8 cellular contexts compared by ENCODE assay signal in the genomic region with DNA sequence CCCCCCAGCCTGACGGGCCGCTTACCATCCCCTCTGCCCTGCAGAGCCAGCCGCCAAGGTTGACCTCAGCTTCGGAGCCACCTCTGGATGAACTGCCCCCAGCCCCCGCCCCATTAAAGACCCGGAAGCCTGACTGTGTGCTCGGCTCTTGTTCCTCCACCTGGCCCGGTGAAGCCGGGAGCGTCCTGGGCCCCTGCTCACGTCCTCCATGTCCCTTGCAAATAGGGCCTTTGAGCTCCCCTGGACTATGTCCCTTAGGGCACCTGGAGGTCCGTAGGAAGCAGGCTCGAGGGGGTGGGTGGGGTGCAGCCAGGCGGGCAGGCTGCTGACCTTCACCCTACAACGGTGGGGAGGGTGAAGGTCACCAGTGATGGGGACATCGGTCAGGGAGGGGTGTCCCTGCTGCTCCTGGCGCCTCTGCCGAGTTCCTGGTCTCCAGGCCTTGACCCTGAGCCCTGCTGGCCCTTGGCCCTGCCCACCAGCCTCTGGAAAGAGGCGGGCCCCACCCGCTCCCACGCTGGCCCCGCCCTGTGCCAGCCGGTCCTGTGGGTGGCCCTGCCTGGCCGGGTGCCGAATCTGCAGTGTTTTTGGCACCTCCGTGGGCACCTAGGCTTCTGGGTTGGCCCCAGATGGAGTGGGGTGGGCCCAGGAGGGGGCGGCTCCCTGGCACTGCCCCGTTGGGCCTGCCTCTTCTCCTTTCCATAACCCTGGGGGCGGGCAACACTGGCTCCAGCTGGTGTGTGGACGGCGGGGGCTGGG. TPM values are rescaled to one million over a fixed set of nuclear protein-coding genes. Genes with fewer than 3 reads are reported as not detected.
A peak's percentile ranks its signal among the peaks of the same experiment; 100 is the strongest.
DNase-seq lines count a peak whose midpoint lies in the region; ATAC-seq, FAIRE-seq and TF ChIP-seq lines count a peak whose summit lies in the region.

No MANE protein-coding gene starts in this region.

- intact Hi-C loops in stomach (cut with DNase I; ENCODE audit: low total_unique reads), result loop anchor here (2.0 kb wide), 1 partner anchor 22 kb away; no protein-coding TSS in a partner anchor

- peak overlapping the region; percentile 51 for H3K4me2 ChIP-seq in keratinocyte (ENCODE audit: control insufficient read depth, extremely low read depth, insufficient read depth, low read depth, low read length)

- H3K27me3 Mint-ChIP-seq in activated T-helper 17 cell treated with anti-CD3 and anti-CD28 coated beads, Interleukin-2, amount 50 U/mL, for 72 hours, result no peaks in the 10 kb centered on the region

- H3K9me3 Mint-ChIP-seq in activated T-helper 17 cell treated with anti-CD3 and anti-CD28 coated beads, Interleukin-2, amount 50 U/mL, for 72 hours, result no peaks in the 10 kb centered on the region

- no peak for ATAC-seq in activated T-helper 17 cell treated with anti-CD3 and anti-CD28 coated beads, Interleukin-2, amount 50 U/mL, for 72 hours (replicated peaks)
- ATAC-seq in GM18517 (IDR thresholded peaks at IDR 0.05; ENCODE audit: unreplicated experiment) (no peak), GM21360 (IDR thresholded peaks at IDR 0.05; ENCODE audit: unreplicated experiment) (no peak), HG03432 (IDR thresholded peaks at IDR 0.05; ENCODE audit: unreplicated experiment) (no peak)

- dilution Hi-C loops in keratinocyte (cut with MboI; ENCODE audit: extremely low pct_ligation_motif_present, low sequenced_read_pairs), result no loop called here

- TF ChIP-seq EP300 in stomach (IDR thresholded peaks at IDR 0.05), result no peak

- 2 to 31% (median 10%) methylated on average over 8 to 31 of the region's 31 CpGs for WGBS in stomach, 5 donors

- H3K36me3 ChIP-seq in HUES6 (ENCODE audit: control insufficient read depth, insufficient read depth, low read length) (peaks cover 4% of the 10 kb centered on the region; the same call in 1 of the 2 replicates), keratinocyte (ENCODE audit: control insufficient read depth in 2 of 2, extremely low read depth in 1 of 2, insufficient read depth in 2 of 2, low read length in 2 of 2) (peaks cover 0 to 1% of the 10 kb centered on the region in 2 experiments), stomach (peaks cover 0 to 5% (median 0%) of the 10 kb centered on the region in 4 donors)

- DNase-seq in keratinocyte (ENCODE audit: low read depth, low spot score) (no peak), stomach (peak; percentile 88)
- DNase-seq in stimulated activated CD8-positive, alpha-beta memory T cell treated with anti-CD3 and anti-CD28 coated beads, Interleukin-4, amount 100 ng/mL, for 48 hours, result no peak

- no peaks in the 10 kb centered on the region for H4K20me1 ChIP-seq in keratinocyte (ENCODE audit: control insufficient read depth, extremely low read depth, insufficient read depth, low read length)

- no peaks in the 10 kb centered on the region for H3K9me1 ChIP-seq in keratinocyte (ENCODE audit: control insufficient read depth, extremely low read depth, insufficient read depth, low read length)

- H3K4me3 Mint-ChIP-seq in activated T-helper 17 cell treated with anti-CD3 and anti-CD28 coated beads, Interleukin-2, amount 50 U/mL, for 72 hours, result peak overlapping the region; percentile 58

- H3K9ac ChIP-seq in HUES6 (ENCODE audit: low read length), result no peak overlapping the region
- peak overlapping the region; percentile 47 for H3K9ac ChIP-seq in keratinocyte (ENCODE audit: control insufficient read depth, extremely low read depth, insufficient read depth, low read length)

- no peak for TF ChIP-seq CTCF in keratinocyte (optimal IDR thresholded peaks at IDR 0.05 in 1 of 3, IDR thresholded peaks at IDR 0.05 in 1 of 3, conservative IDR thresholded peaks at IDR 0.05 in 1 of 3; ENCODE audit: extremely low read depth in 1 of 3, insufficient read depth in 2 of 3, low read length in 3 of 3)
- TF ChIP-seq CTCF in stomach (IDR thresholded peaks at IDR 0.05), result no peak

- H3K4me3 ChIP-seq in HUES6 (ENCODE audit: low read depth, low read length), result no peak overlapping the region
- peak overlapping the region; percentile 7 to 54 (median 34) for H3K4me3 ChIP-seq in keratinocyte (ENCODE audit: control insufficient read depth in 2 of 3, extremely low read depth in 1 of 3, insufficient read depth in 2 of 3, low read depth in 1 of 3, low read length in 3 of 3)
- peak overlapping the region; percentile 1 to 84 (median 20) for H3K4me3 ChIP-seq in stomach

- peaks cover 5% of the 10 kb centered on the region for H3K36me3 Mint-ChIP-seq in activated T-helper 17 cell treated with anti-CD3 and anti-CD28 coated beads, Interleukin-2, amount 50 U/mL, for 72 hours (ENCODE audit: low read depth)

- no peak for TF ChIP-seq POLR2A in stomach (IDR thresholded peaks at IDR 0.05)

- no peak for FAIRE-seq in keratinocyte (lab: Jason Lieb, UNC)

- H3K4me1 ChIP-seq in HUES6 (ENCODE audit: control insufficient read depth, insufficient read depth, low read length) (peaks cover 19% of the 10 kb centered on the region), keratinocyte (ENCODE audit: control insufficient read depth, extremely low read depth, insufficient read depth, low read length) (peaks cover 29% of the 10 kb centered on the region), stomach (peaks cover 66 to 79% (median 78%) of the 10 kb centered on the region in 4 donors)

- H3K27me3 ChIP-seq in HUES6 (ENCODE audit: control insufficient read depth, insufficient read depth, low read length) (no peaks in the 10 kb centered on the region), keratinocyte (ENCODE audit: control insufficient read depth, extremely low read depth, insufficient read depth, low read length) (no peaks in the 10 kb centered on the region), stomach (no peaks in the 10 kb centered on the region)

- no peak overlapping the region for H2AFZ ChIP-seq in keratinocyte (ENCODE audit: control insufficient read depth, low read length)

- H3K27ac Mint-ChIP-seq in activated T-helper 17 cell treated with anti-CD3 and anti-CD28 coated beads, Interleukin-2, amount 50 U/mL, for 72 hours, result no peak overlapping the region

- H3K79me2 ChIP-seq in keratinocyte (ENCODE audit: control insufficient read depth, insufficient read depth, low read length), result peaks cover 25% of the 10 kb centered on the region

- H3K27ac ChIP-seq in HUES6 (ENCODE audit: low read depth, low read length), result 0 out of 2 replicates have a peak overlapping the region, but pooled peaks have one; percentile 26
- no peak overlapping the region for H3K27ac ChIP-seq in keratinocyte (ENCODE audit: control insufficient read depth, insufficient read depth, low read length)
- H3K27ac ChIP-seq in stomach, result peak overlapping the region; percentile 80 to 100 (median 95)

- H3K9me3 ChIP-seq in HUES6 (ENCODE audit: control insufficient read depth, insufficient read depth, low read depth, low read length) (no peaks in the 10 kb centered on the region), keratinocyte (ENCODE audit: control insufficient read depth, low read depth, low read length) (no peaks in the 10 kb centered on the region), stomach (no peaks in the 10 kb centered on the region)

- H3K4me1 Mint-ChIP-seq in activated T-helper 17 cell treated with anti-CD3 and anti-CD28 coated beads, Interleukin-2, amount 50 U/mL, for 72 hours, result peaks cover 5% of the 10 kb centered on the region

RNA-seq across cellular contexts. Expression of gene ATP5F1D, which starts 3.3 kb away (rescaled TPM):
- 100 to 1,000 TPM; 148 to 210 TPM for total RNA-seq in activated T-helper 17 cell treated with anti-CD3 and anti-CD28 coated beads, Interleukin-2, amount 50 U/mL, for 72 hours
- polyA plus RNA-seq in keratinocyte (51.3 to 95.4 TPM (median 80.0 TPM) in 3 replicates), stomach (100 to 1,000 TPM; 355 to 508 (median 358) TPM)
- 74.6 TPM for polyA plus RNA-seq in keratinocyte (2011; ENCODE audit: low read depth)
- polyA plus RNA-seq in keratinocyte (2011; cell fraction: cytosol; rRNA removed), result 33.2 and 137 TPM in 2 replicates
- polyA plus RNA-seq in keratinocyte (2011; cell fraction: nucleus; rRNA removed), result 27.1 and 36.2 TPM in 2 replicates
- polyA plus RNA-seq in keratinocyte (2012; ENCODE audit: low replicate concordance), result 91.2 and 205 TPM in 2 replicates
- 23.4 to 39.5 TPM (median 25.4 TPM) in 3 replicates for polyA minus RNA-seq in keratinocyte
- polyA minus RNA-seq in keratinocyte (2011; cell fraction: cytosol; rRNA and poly(A)+ RNA removed), result 297 TPM
- 29.9 and 36.3 TPM in 2 replicates for polyA minus RNA-seq in keratinocyte (2011; cell fraction: nucleus; rRNA and poly(A)+ RNA removed)
- total RNA-seq in stomach, result 100 to 1,000 TPM in 2 of 5 donors, 10 to 100 TPM in 3; 26.4 to 905 (median 37.9) TPM

RNA-seq across cellular contexts. Expression of gene MIDN, which starts 3.5 kb away (rescaled TPM):
- 10 to 100 TPM; 51.4 to 56.8 TPM for total RNA-seq in activated T-helper 17 cell treated with anti-CD3 and anti-CD28 coated beads, Interleukin-2, amount 50 U/mL, for 72 hours
- 4.7 to 14.1 TPM (median 6.8 TPM) in 3 replicates for polyA plus RNA-seq in keratinocyte
- polyA plus RNA-seq in keratinocyte (2011; ENCODE audit: low read depth), result 9.3 TPM
- polyA plus RNA-seq in keratinocyte (2011; cell fraction: cytosol; rRNA removed), result 3.8 and 6.9 TPM in 2 replicates
- polyA plus RNA-seq in keratinocyte (2011; cell fraction: nucleus; rRNA removed), result 23.5 and 31.4 TPM in 2 replicates
- 23.0 and 30.3 TPM in 2 replicates for polyA plus RNA-seq in keratinocyte (2012; ENCODE audit: low replicate concordance)
- polyA minus RNA-seq in keratinocyte, result 5.9 to 26.1 TPM (median 6.6 TPM) in 3 replicates
- 44.9 TPM for polyA minus RNA-seq in keratinocyte (2011; cell fraction: cytosol; rRNA and poly(A)+ RNA removed)
- polyA minus RNA-seq in keratinocyte (2011; cell fraction: nucleus; rRNA and poly(A)+ RNA removed), result 31.4 and 35.8 TPM in 2 replicates
- 100 to 1,000 TPM in 1 of 5 donors, 10 to 100 TPM in 4; 31.6 to 118 (median 54.6) TPM for total RNA-seq in stomach
- 10 to 100 TPM; 17.0 to 29.2 (median 21.0) TPM for polyA plus RNA-seq in stomach

RNA-seq across cellular contexts. Expression of gene CBARP, which starts 7.1 kb away (rescaled TPM):
- total RNA-seq in activated T-helper 17 cell treated with anti-CD3 and anti-CD28 coated beads, Interleukin-2, amount 50 U/mL, for 72 hours, result 1 to 10 TPM in 1 of 2 donors, under 1 TPM in 1; 0.77 to 1.4 TPM
- polyA plus RNA-seq in keratinocyte (0.93 to 2.8 TPM (median 1.2 TPM) in 3 replicates), stomach (under 1 TPM in 2 of 3 donors, not detected in 1; 0.19 to 0.28 TPM)
- polyA plus RNA-seq in keratinocyte (2011; ENCODE audit: low read depth), result 0.51 TPM
- 0.55 and 1.9 TPM in 2 replicates for polyA plus RNA-seq in keratinocyte (2011; cell fraction: cytosol; rRNA removed)
- 3.6 and 6.2 TPM in 2 replicates for polyA plus RNA-seq in keratinocyte (2011; cell fraction: nucleus; rRNA removed)
- 3.5 and 3.6 TPM in 2 replicates for polyA plus RNA-seq in keratinocyte (2012; ENCODE audit: low replicate concordance)
- polyA minus RNA-seq in keratinocyte, result 0.30 to 1.2 TPM (median 1.2 TPM) in 3 replicates
- 11.5 TPM for polyA minus RNA-seq in keratinocyte (2011; cell fraction: cytosol; rRNA and poly(A)+ RNA removed)
- polyA minus RNA-seq in keratinocyte (2011; cell fraction: nucleus; rRNA and poly(A)+ RNA removed), result 3.4 and 7.1 TPM in 2 replicates
- total RNA-seq in stomach, result 1 to 10 TPM in 2 of 5 donors, not detected in 3; 1.3 to 8.9 TPM

RNA-seq across cellular contexts. Expression of gene CIRBP, which starts 24.3 kb away (rescaled TPM):
- 100 to 1,000 TPM; 150 to 172 TPM for total RNA-seq in activated T-helper 17 cell treated with anti-CD3 and anti-CD28 coated beads, Interleukin-2, amount 50 U/mL, for 72 hours
- polyA plus RNA-seq in keratinocyte (97.5 to 164 TPM (median 113 TPM) in 3 replicates), stomach (100 to 1,000 TPM; 307 to 686 (median 385) TPM)
- polyA plus RNA-seq in keratinocyte (2011; ENCODE audit: low read depth), result 140 TPM
- 57.4 and 107 TPM in 2 replicates for polyA plus RNA-seq in keratinocyte (2011; cell fraction: cytosol; rRNA removed)
- 226 and 247 TPM in 2 replicates for polyA plus RNA-seq in keratinocyte (2011; cell fraction: nucleus; rRNA removed)
- 130 and 149 TPM in 2 replicates for polyA plus RNA-seq in keratinocyte (2012; ENCODE audit: low replicate concordance)
- 15.5 to 48.4 TPM (median 20.1 TPM) in 3 replicates for polyA minus RNA-seq in keratinocyte
- 122 TPM for polyA minus RNA-seq in keratinocyte (2011; cell fraction: cytosol; rRNA and poly(A)+ RNA removed)
- polyA minus RNA-seq in keratinocyte (2011; cell fraction: nucleus; rRNA and poly(A)+ RNA removed), result 28.2 and 42.2 TPM in 2 replicates
- 100 to 1,000 TPM; 250 to 520 (median 327) TPM for total RNA-seq in stomach

RNA-seq across cellular contexts. Expression of gene FAM174C, which starts 30.5 kb away (rescaled TPM):
- total RNA-seq in activated T-helper 17 cell treated with anti-CD3 and anti-CD28 coated beads, Interleukin-2, amount 50 U/mL, for 72 hours, result 10 to 100 TPM; 52.9 to 85.9 TPM
- polyA plus RNA-seq in keratinocyte, result 18.5 to 30.1 TPM (median 27.6 TPM) in 3 replicates
- polyA plus RNA-seq in keratinocyte (2011; ENCODE audit: low read depth), result 16.5 TPM
- polyA plus RNA-seq in keratinocyte (2011; cell fraction: cytosol; rRNA removed), result 23.5 and 65.8 TPM in 2 replicates
- polyA plus RNA-seq in keratinocyte (2011; cell fraction: nucleus; rRNA removed), result 16.3 and 21.3 TPM in 2 replicates
- polyA plus RNA-seq in keratinocyte (2012; ENCODE audit: low replicate concordance), result 45.3 and 60.9 TPM in 2 replicates
- 7.1 to 15.1 TPM (median 8.0 TPM) in 3 replicates for polyA minus RNA-seq in keratinocyte
- polyA minus RNA-seq in keratinocyte (2011; cell fraction: cytosol; rRNA and poly(A)+ RNA removed), result 49.3 TPM
- 3.1 and 5.0 TPM in 2 replicates for polyA minus RNA-seq in keratinocyte (2011; cell fraction: nucleus; rRNA and poly(A)+ RNA removed)
- total RNA-seq in stomach, result 100 to 1,000 TPM in 2 of 5 donors, 10 to 100 TPM in 2, 1 to 10 TPM in 1; 6.2 to 240 (median 23.7) TPM
- 100 to 1,000 TPM in 1 of 3 donors, 10 to 100 TPM in 2; 75.8 to 102 (median 80.3) TPM for polyA plus RNA-seq in stomach
